Comparison of ENCODE assay signal across 8 cellular contexts in the genomic region with DNA sequence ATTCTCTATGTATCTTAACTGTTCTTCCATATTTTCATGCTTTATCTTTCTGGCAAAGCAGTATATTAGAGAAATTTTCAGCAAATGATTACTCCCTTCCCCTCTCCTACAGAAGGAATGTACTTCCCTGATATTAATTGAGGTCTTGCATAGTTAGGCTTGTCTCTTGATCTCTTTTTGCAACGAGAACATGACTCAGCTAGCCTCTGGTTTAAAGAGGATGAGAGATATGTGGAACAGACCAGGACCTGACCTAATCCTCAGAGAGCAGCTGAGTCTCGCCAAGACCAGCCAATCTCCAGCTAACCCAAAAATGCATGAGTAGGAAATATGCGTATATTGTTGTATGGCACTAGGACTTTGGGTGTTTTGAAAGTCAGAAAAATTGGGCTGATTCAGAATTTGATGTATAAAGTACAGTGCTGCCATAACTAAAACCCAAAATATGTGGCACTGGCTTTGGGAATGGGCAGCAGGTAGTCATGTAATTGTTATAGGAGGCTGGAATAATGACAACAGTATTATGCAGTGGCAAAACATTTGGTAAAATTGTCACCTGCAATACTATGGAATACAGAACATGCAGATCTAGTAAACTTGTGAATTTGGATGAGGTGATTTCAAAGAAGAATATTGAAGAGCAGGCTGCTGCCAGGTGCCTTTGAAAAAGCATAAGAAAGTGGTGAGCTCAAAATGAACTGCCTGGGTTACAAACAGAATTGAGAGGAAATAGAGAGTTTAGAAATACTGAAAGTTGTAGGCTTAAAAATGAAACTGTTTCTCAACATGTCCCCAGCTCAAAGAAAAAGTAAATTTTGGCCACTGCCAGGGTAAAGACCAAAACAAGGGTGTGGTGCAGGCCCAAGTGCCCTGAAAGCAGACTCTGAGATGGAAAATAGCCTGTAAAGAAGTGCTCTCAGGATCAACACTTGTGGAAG. TPM values are rescaled to one million over a fixed set of nuclear protein-coding genes. Genes with fewer than 3 reads are reported as not detected.
DNase-seq lines count a peak whose midpoint lies in the region; ATAC-seq and TF ChIP-seq lines count a peak whose summit lies in the region.

No MANE protein-coding gene starts in this region.

- no peaks in the 10 kb centered on the region for H3K79me2 ChIP-seq in fibroblast of lung (ENCODE audit: control insufficient read depth, insufficient read depth, low read length)

- H3K9me3 Mint-ChIP-seq in progenitor cell of endocrine pancreas (ENCODE audit: low read depth) = no peaks in the 10 kb centered on the region

- no peaks in the 10 kb centered on the region for H4K20me1 ChIP-seq in fibroblast of lung (ENCODE audit: control insufficient read depth, extremely low read depth, insufficient read depth, low read length)

- no peak overlapping the region for H3K4me3 Mint-ChIP-seq in progenitor cell of endocrine pancreas (ENCODE audit: low read depth)

- no peak overlapping the region for H3K9ac ChIP-seq in fibroblast of lung (ENCODE audit: insufficient read depth, low read length)

- TF ChIP-seq CTCF in GM12865 (IDR thresholded peaks at IDR 0.05; ENCODE audit: insufficient read depth, low read depth, low read length, missing control alignments) = no peak
- no peak for TF ChIP-seq CTCF in fibroblast of lung (conservative IDR thresholded peaks at IDR 0.05 in 1 of 2, IDR thresholded peaks at IDR 0.05 in 1 of 2; ENCODE audit: low read depth in 1 of 2, low read length in 2 of 2)
- TF ChIP-seq CTCF in progenitor cell of endocrine pancreas (IDR thresholded peaks at IDR 0.05; ENCODE audit: unreplicated experiment) = no peak

- H3K4me1 ChIP-seq in fibroblast of lung (ENCODE audit: control insufficient read depth, extremely low read depth, insufficient read depth, low read length) = no peaks in the 10 kb centered on the region

- H3K36me3 ChIP-seq in fibroblast of lung (ENCODE audit: control insufficient read depth, insufficient read depth, low read length) = no peaks in the 10 kb centered on the region

- DNase-seq in GM12865 (ENCODE audit: low read depth) (peak; percentile 72), HT1080 (ENCODE audit: low read depth) (peak; percentile 18), fibroblast of lung (ENCODE audit: low read depth in 2 of 2) (peak; percentile 43 to 66), NCI-H187 (lab: John Stamatoyannopoulos, UW) (no peak), progenitor cell of endocrine pancreas (ENCODE audit: low spot score, unreplicated experiment) (no peak), DMS153 treated with DMSO at 0.1 percent for 48 hours (lab: John Stamatoyannopoulos, UW; ENCODE audit: unreplicated experiment) (no peak)
- DNase-seq in stimulated activated naive CD4-positive, alpha-beta T cell treated with Interleukin-2 at 50 U/mL for 16 hours (lab: John Stamatoyannopoulos, UW) = no peak

- H3K4me1 Mint-ChIP-seq in progenitor cell of endocrine pancreas (ENCODE audit: low read depth) = peaks cover 5% of the 10 kb centered on the region

- H2AFZ ChIP-seq in fibroblast of lung (ENCODE audit: low read length) = no peak overlapping the region

- peak; percentile 97 for ATAC-seq in GM21515 (IDR thresholded peaks at IDR 0.05; ENCODE audit: unreplicated experiment)

- no peaks in the 10 kb centered on the region for H3K27me3 Mint-ChIP-seq in progenitor cell of endocrine pancreas

- H3K36me3 Mint-ChIP-seq in progenitor cell of endocrine pancreas (ENCODE audit: insufficient read depth) = no peaks in the 10 kb centered on the region

- H3K27me3 ChIP-seq in fibroblast of lung (ENCODE audit: control insufficient read depth, insufficient read depth, low read length) = no peaks in the 10 kb centered on the region

- no peak overlapping the region for H3K4me2 ChIP-seq in fibroblast of lung (ENCODE audit: extremely low read depth, insufficient read depth, low read length)

- H3K4me3 ChIP-seq in GM12865 (ENCODE audit: low read depth, low read length) (no peak overlapping the region), fibroblast of lung (replicated peaks in 1 of 4; ENCODE audit: control extremely low read depth in 1 of 4, insufficient read depth in 1 of 4, low read depth in 3 of 4, low read length in 4 of 4) (no peak overlapping the region)

- H3K9me3 ChIP-seq in fibroblast of lung (ENCODE audit: control insufficient read depth, insufficient read depth, low read depth, low read length) = no peaks in the 10 kb centered on the region

- H3K27ac ChIP-seq in fibroblast of lung (ENCODE audit: insufficient read depth, low read length) = no peak overlapping the region

- no peak overlapping the region for H3K27ac Mint-ChIP-seq in progenitor cell of endocrine pancreas

RNA-seq across cellular contexts. Expression of gene USP15, which starts 9.3 kb away (rescaled TPM):
- 38.2 and 58.4 TPM in 2 replicates for total RNA-seq in HT1080 (2014; rRNA removed; shearing (Covaris generic))
- polyA plus RNA-seq in HT1080 (2015; cell fraction: cytosol; rRNA removed) = 37.9 and 38.2 TPM in 2 replicates
- polyA plus RNA-seq in HT1080 (2015; cell fraction: nucleus; rRNA removed) = 113 and 114 TPM in 2 replicates
- total RNA-seq in fibroblast of lung (40.6 and 57.6 TPM in 2 replicates), progenitor cell of endocrine pancreas (43.3 and 49.1 TPM in 2 replicates)
- 63.1 and 64.3 TPM in 2 replicates for polyA plus RNA-seq in fibroblast of lung
- polyA plus RNA-seq in fibroblast of lung (2012) = 43.9 and 44.7 TPM in 2 replicates
- polyA minus RNA-seq in fibroblast of lung (ENCODE audit: low replicate concordance) = 10.7 and 17.4 TPM in 2 replicates

Comparison
In these comparisons a context has a peak if more than half of its experiments do, and no peak if none do; other contexts are left out.
1. DNase-seq: peak in GM12865 (single experiment), HT1080 (single experiment) and fibroblast of lung (2 of 2); none in stimulated activated naive CD4-positive, alpha-beta T cell treated with Interleukin-2 at 50 U/mL for 16 hours (single experiment), NCI-H187 (0 of 2), progenitor cell of endocrine pancreas (single experiment) and DMS153 treated with DMSO at 0.1 percent for 48 hours (single experiment).